ENCODE assay signal across 1 cellular context in genomic region chr1:15145327-15145726, GRCh38.
A peak's percentile ranks its signal among the peaks of the same experiment; 100 is the strongest.
TF ChIP-seq lines count a peak whose summit lies in the region.

No MANE protein-coding gene starts in this region.

TF ChIP-seq in HepG2, 621 proteins besides CTCF, POLR2A, EP300 and RAD21 (continued from another document and continues in another):
- TF ChIP-seq, protein P1, sequence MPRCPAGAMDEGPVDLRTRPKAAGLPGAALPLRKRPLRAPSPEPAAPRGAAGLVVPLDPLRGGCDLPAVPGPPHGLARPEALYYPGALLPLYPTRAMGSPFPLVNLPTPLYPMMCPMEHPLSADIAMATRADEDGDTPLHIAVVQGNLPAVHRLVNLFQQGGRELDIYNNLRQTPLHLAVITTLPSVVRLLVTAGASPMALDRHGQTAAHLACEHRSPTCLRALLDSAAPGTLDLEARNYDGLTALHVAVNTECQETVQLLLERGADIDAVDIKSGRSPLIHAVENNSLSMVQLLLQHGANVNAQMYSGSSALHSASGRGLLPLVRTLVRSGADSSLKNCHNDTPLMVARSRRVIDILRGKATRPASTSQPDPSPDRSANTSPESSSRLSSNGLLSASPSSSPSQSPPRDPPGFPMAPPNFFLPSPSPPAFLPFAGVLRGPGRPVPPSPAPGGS (CRISPR knock-in tag; IDR thresholded peaks at IDR 0.05) = no peak; the same call in 1 of the 2 replicates
- TF ChIP-seq, protein P2, sequence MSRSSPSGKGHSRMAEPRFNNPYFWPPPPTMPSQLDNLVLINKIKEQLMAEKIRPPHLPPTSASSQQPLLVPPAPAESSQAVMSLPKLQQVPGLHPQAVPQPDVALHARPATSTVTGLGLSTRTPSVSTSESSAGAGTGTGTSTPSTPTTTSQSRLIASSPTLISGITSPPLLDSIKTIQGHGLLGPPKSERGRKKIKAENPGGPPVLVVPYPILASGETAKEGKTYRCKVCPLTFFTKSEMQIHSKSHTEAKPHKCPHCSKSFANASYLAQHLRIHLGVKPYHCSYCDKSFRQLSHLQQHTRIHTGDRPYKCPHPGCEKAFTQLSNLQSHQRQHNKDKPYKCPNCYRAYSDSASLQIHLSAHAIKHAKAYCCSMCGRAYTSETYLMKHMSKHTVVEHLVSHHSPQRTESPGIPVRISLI (CRISPR knock-in tag; IDR thresholded peaks at IDR 0.05; ENCODE audit: borderline replicate concordance) = no peak
- TF ChIP-seq ZNF205 (CRISPR knock-in tag; IDR thresholded peaks at IDR 0.05) (no peak; the same call in 1 of the 2 replicates), RBFOX2 (IDR thresholded peaks at IDR 0.05; ENCODE audit: low read depth, low read length) (no peak), TBX3 (IDR thresholded peaks at IDR 0.05; ENCODE audit: borderline replicate concordance) (peak; percentile 60; the same call in 1 of the 2 replicates), SYNCRIP (IDR thresholded peaks at IDR 0.05; ENCODE audit: insufficient read depth, low read depth, low read length) (no peak), ZNF776 (CRISPR knock-in tag; IDR thresholded peaks at IDR 0.05) (no peak), ZNF34 (CRISPR knock-in tag; IDR thresholded peaks at IDR 0.05; ENCODE audit: borderline replicate concordance) (no peak), ZFP36 (IDR thresholded peaks at IDR 0.05; ENCODE audit: borderline replicate concordance, low read depth, low read length, partially characterized antibody) (no peak), KLF15 (CRISPR knock-in tag; IDR thresholded peaks at IDR 0.05; ENCODE audit: borderline replicate concordance) (no peak), ZNF225 (CRISPR knock-in tag; IDR thresholded peaks at IDR 0.05) (no peak), NR2F2 (IDR thresholded peaks at IDR 0.05; ENCODE audit: borderline replicate concordance, low read depth) (peak; percentile 26; the same call in 1 of the 2 replicates), ARNT2 (CRISPR knock-in tag; IDR thresholded peaks at IDR 0.05; ENCODE audit: low read depth) (no peak), ZNF691 (CRISPR knock-in tag; IDR thresholded peaks at IDR 0.05; ENCODE audit: borderline replicate concordance, low read depth) (no peak), ZNF10 (CRISPR knock-in tag; IDR thresholded peaks at IDR 0.05; ENCODE audit: borderline replicate concordance, low read depth) (no peak), SPEN (CRISPR knock-in tag; IDR thresholded peaks at IDR 0.05; ENCODE audit: low read depth) (peak; percentile 38; the same call in 1 of the 2 replicates), ZNF333 (CRISPR knock-in tag; IDR thresholded peaks at IDR 0.05; ENCODE audit: borderline replicate concordance) (no peak), EED (CRISPR knock-in tag; IDR thresholded peaks at IDR 0.05) (no peak), MZF1 (CRISPR knock-in tag; IDR thresholded peaks at IDR 0.05; ENCODE audit: borderline replicate concordance) (no peak), JDP2 (CRISPR knock-in tag; IDR thresholded peaks at IDR 0.05; ENCODE audit: borderline replicate concordance) (peak; percentile 24; the same call in 1 of the 2 replicates), TP53 (CRISPR knock-in tag; conservative IDR thresholded peaks at IDR 0.05) (no peak), HNRNPUL1 (IDR thresholded peaks at IDR 0.05; ENCODE audit: low read depth, low read length) (no peak), RNF2 (conservative IDR thresholded peaks at IDR 0.05; ENCODE audit: low read depth) (no peak), CBX2 (IDR thresholded peaks at IDR 0.05; ENCODE audit: low read depth, low read length) (no peak), CBX2 (CRISPR knock-in tag; IDR thresholded peaks at IDR 0.05; ENCODE audit: low read depth) (no peak), REL (CRISPR knock-in tag; conservative IDR thresholded peaks at IDR 0.05) (no peak), MEIS1 (CRISPR knock-in tag; IDR thresholded peaks at IDR 0.05; ENCODE audit: borderline replicate concordance) (peak; percentile 68; the same call in 1 of the 2 replicates), ZNF569 (CRISPR knock-in tag; IDR thresholded peaks at IDR 0.05; ENCODE audit: borderline replicate concordance) (no peak), FOSL2 (CRISPR knock-in tag; IDR thresholded peaks at IDR 0.05) (peak; percentile 61), ZBTB21 (CRISPR knock-in tag; IDR thresholded peaks at IDR 0.05) (no peak), TCF7L2 (IDR thresholded peaks at IDR 0.05; ENCODE audit: low read depth, low read length) (no peak), SRF (IDR thresholded peaks at IDR 0.05; ENCODE audit: low read depth, low read length) (no peak), GTF2F1 (IDR thresholded peaks at IDR 0.05; ENCODE audit: low read length) (no peak), KMT2B (CRISPR knock-in tag; IDR thresholded peaks at IDR 0.05) (no peak), CENPT (CRISPR knock-in tag; IDR thresholded peaks at IDR 0.05; ENCODE audit: low read depth) (no peak), ZNF839 (CRISPR knock-in tag; IDR thresholded peaks at IDR 0.05; ENCODE audit: borderline replicate concordance) (no peak), ZNF556 (CRISPR knock-in tag; IDR thresholded peaks at IDR 0.05; ENCODE audit: borderline replicate concordance) (no peak; the same call in 1 of the 2 replicates), KAT8 (CRISPR knock-in tag; IDR thresholded peaks at IDR 0.05) (no peak), E2F2 (CRISPR knock-in tag; IDR thresholded peaks at IDR 0.05; ENCODE audit: borderline replicate concordance) (no peak), MED1 (CRISPR knock-in tag; IDR thresholded peaks at IDR 0.05) (peak; percentile 88), FOXK1 (CRISPR knock-in tag; IDR thresholded peaks at IDR 0.05; ENCODE audit: borderline replicate concordance, low read depth) (peak; percentile 91; the same call in 1 of the 2 replicates), ZNF383 (CRISPR knock-in tag; IDR thresholded peaks at IDR 0.05; ENCODE audit: borderline replicate concordance) (no peak), ZMAT5 (CRISPR knock-in tag; IDR thresholded peaks at IDR 0.05; ENCODE audit: borderline replicate concordance, low read depth) (no peak), ZNF367 (CRISPR knock-in tag; IDR thresholded peaks at IDR 0.05; ENCODE audit: borderline replicate concordance) (no peak)
- TF ChIP-seq, protein P3, sequence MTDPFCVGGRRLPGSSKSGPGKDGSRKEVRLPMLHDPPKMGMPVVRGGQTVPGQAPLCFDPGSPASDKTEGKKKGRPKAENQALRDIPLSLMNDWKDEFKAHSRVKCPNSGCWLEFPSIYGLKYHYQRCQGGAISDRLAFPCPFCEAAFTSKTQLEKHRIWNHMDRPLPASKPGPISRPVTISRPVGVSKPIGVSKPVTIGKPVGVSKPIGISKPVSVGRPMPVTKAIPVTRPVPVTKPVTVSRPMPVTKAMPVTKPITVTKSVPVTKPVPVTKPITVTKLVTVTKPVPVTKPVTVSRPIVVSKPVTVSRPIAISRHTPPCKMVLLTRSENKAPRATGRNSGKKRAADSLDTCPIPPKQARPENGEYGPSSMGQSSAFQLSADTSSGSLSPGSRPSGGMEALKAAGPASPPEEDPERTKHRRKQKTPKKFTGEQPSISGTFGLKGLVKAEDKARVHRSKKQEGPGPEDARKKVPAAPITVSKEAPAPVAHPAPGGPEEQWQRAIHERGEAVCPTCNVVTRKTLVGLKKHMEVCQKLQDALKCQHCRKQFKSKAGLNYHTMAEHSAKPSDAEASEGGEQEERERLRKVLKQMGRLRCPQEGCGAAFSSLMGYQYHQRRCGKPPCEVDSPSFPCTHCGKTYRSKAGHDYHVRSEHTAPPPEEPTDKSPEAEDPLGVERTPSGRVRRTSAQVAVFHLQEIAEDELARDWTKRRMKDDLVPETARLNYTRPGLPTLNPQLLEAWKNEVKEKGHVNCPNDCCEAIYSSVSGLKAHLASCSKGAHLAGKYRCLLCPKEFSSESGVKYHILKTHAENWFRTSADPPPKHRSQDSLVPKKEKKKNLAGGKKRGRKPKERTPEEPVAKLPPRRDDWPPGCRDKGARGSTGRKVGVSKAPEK (CRISPR knock-in tag; IDR thresholded peaks at IDR 0.05; ENCODE audit: borderline replicate concordance) = no peak
- TF ChIP-seq, protein P4, sequence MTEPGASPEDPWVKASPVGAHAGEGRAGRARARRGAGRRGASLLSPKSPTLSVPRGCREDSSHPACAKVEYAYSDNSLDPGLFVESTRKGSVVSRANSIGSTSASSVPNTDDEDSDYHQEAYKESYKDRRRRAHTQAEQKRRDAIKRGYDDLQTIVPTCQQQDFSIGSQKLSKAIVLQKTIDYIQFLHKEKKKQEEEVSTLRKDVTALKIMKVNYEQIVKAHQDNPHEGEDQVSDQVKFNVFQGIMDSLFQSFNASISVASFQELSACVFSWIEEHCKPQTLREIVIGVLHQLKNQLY (CRISPR knock-in tag; IDR thresholded peaks at IDR 0.05) = peak; percentile 73
- TF ChIP-seq, protein P5, sequence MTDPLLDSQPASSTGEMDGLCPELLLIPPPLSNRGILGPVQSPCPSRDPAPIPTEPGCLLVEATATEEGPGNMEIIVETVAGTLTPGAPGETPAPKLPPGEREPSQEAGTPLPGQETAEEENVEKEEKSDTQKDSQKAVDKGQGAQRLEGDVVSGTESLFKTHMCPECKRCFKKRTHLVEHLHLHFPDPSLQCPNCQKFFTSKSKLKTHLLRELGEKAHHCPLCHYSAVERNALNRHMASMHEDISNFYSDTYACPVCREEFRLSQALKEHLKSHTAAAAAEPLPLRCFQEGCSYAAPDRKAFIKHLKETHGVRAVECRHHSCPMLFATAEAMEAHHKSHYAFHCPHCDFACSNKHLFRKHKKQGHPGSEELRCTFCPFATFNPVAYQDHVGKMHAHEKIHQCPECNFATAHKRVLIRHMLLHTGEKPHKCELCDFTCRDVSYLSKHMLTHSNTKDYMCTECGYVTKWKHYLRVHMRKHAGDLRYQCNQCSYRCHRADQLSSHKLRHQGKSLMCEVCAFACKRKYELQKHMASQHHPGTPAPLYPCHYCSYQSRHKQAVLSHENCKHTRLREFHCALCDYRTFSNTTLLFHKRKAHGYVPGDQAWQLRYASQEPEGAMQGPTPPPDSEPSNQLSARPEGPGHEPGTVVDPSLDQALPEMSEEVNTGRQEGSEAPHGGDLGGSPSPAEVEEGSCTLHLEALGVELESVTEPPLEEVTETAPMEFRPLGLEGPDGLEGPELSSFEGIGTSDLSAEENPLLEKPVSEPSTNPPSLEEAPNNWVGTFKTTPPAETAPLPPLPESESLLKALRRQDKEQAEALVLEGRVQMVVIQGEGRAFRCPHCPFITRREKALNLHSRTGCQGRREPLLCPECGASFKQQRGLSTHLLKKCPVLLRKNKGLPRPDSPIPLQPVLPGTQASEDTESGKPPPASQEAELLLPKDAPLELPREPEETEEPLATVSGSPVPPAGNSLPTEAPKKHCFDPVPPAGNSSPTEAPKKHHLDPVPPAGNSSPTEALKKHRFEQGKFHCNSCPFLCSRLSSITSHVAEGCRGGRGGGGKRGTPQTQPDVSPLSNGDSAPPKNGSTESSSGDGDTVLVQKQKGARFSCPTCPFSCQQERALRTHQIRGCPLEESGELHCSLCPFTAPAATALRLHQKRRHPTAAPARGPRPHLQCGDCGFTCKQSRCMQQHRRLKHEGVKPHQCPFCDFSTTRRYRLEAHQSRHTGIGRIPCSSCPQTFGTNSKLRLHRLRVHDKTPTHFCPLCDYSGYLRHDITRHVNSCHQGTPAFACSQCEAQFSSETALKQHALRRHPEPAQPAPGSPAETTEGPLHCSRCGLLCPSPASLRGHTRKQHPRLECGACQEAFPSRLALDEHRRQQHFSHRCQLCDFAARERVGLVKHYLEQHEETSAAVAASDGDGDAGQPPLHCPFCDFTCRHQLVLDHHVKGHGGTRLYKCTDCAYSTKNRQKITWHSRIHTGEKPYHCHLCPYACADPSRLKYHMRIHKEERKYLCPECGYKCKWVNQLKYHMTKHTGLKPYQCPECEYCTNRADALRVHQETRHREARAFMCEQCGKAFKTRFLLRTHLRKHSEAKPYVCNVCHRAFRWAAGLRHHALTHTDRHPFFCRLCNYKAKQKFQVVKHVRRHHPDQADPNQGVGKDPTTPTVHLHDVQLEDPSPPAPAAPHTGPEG (CRISPR knock-in tag; IDR thresholded peaks at IDR 0.05) = no peak
- TF ChIP-seq, protein P6, sequence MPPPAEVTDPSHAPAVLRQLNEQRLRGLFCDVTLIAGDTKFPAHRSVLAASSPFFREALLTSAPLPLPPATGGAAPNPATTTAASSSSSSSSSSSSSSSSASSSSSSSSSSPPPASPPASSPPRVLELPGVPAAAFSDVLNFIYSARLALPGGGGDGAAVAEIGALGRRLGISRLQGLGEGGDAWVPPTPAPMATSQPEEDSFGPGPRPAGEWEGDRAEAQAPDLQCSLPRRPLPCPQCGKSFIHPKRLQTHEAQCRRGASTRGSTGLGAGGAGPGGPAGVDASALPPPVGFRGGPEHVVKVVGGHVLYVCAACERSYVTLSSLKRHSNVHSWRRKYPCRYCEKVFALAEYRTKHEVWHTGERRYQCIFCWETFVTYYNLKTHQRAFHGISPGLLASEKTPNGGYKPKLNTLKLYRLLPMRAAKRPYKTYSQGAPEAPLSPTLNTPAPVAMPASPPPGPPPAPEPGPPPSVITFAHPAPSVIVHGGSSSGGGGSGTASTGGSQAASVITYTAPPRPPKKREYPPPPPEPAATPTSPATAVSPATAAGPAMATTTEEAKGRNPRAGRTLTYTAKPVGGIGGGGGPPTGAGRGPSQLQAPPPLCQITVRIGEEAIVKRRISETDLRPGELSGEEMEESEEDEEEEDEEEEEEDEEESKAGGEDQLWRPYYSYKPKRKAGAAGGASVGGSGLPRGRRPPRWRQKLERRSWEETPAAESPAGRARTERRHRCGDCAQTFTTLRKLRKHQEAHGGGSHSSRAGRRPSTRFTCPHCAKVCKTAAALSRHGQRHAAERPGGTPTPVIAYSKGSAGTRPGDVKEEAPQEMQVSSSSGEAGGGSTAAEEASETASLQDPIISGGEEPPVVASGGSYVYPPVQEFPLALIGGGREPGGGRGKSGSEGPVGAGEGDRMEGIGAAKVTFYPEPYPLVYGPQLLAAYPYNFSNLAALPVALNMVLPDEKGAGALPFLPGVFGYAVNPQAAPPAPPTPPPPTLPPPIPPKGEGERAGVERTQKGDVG (CRISPR knock-in tag; IDR thresholded peaks at IDR 0.05; ENCODE audit: borderline replicate concordance) = no peak
